In the genomic region with DNA sequence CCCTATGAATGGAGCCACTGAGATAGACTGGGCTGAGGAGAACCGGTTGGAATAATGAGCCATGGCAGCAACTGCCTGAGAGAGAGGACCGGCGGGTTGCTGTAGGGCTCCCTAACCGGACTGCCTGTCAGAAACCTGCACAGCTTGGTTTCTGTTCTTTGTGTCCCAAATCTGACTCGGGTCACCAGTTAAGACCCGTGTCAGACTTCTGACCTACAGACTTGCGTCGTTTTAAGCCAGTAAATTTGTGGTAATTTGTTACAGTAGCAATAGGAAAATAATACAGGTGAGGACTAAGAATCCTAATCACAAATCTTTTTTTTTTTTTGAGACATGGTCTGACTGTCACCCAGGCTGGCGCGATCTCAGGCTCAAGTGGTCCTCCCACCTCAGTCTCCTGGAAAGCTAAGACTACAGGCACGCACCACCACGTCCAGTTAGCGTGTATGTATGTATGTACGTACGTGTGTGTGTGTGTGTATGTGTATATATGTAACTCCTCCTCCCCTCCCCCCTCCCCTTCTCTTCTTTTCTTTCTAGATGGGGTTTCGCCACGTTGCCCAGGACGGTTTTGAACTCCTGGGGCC, we compare ENCODE assay signal across 9 cellular contexts. TPM values are rescaled to one million over a fixed set of nuclear protein-coding genes. Genes with fewer than 3 reads are reported as not detected.
A peak's percentile ranks its signal among the peaks of the same experiment; 100 is the strongest.
DNase-seq lines count a peak whose midpoint lies in the region; ATAC-seq and TF ChIP-seq lines count a peak whose summit lies in the region.
"Had no signal": no experiment of that assay in that cellular context is flagged by ENCODE, and none has a peak within 500 bp of the region (broad histone marks: within the 10 kb centered on the region; RNA-seq: fewer than 3 reads in every experiment).

No MANE protein-coding gene starts in this region.

- peak overlapping the region; percentile 90 for H3K27ac ChIP-seq in suprapubic skin

- H3K9me3 ChIP-seq in iPS-18c (ENCODE audit: control insufficient read depth, insufficient read depth, low read length): no peaks in the 10 kb centered on the region
- H3K9me3 ChIP-seq in suprapubic skin: no peaks in the 10 kb centered on the region

- H3K27me3 ChIP-seq in suprapubic skin: no peaks in the 10 kb centered on the region

- no peak for TF ChIP-seq POLR2A in suprapubic skin (IDR thresholded peaks at IDR 0.05)

- CTCF ChIA-PET in activated CD4-positive, alpha-beta memory T cell treated with anti-CD3 and anti-CD28 coated beads, Interleukin-2, amount 10 ng/mL, durations not matched to agents 7 days and 5 days (lab: Charles Lee): interaction anchor here (0.6 to 3.4 kb wide), 7 partner anchors 8 to 334 kb away, joined by 3 to 26 read pairs (median 4); no protein-coding TSS in a partner anchor

- peaks cover 54% of the 10 kb centered on the region for H3K36me3 ChIP-seq in suprapubic skin

- H3K4me1 ChIP-seq in suprapubic skin: peaks cover 29% of the 10 kb centered on the region

- peak; percentile 8 for DNase-seq in activated CD4-positive, alpha-beta T cell treated with anti-CD3 and anti-CD28 coated beads, Interleukin-2, amount 50 U/mL, for 1 hour
- DNase-seq in activated CD4-positive, alpha-beta T cell treated with anti-CD3 and anti-CD28 coated beads, Interleukin-2, amount 50 U/mL, for 48 hours: no peak
- DNase-seq in activated CD4-positive, alpha-beta memory T cell treated with anti-CD3 and anti-CD28 coated beads, Interleukin-2, amount 10 ng/mL, durations not matched to agents 7 days and 5 days: no peak
- peak in 1 of 2 donors; percentile 38 for DNase-seq in suprapubic skin (ENCODE audit: low spot score in 2 of 2)
- DNase-seq in pons (ENCODE audit: low spot score): no peak
- no peak for DNase-seq in OCI-M2 (lab: John Stamatoyannopoulos, UW; ENCODE audit: unreplicated experiment)

- TF ChIP-seq CTCF in suprapubic skin (IDR thresholded peaks at IDR 0.05): no peak

- no peaks in the 10 kb centered on the region for H3K27me3 Mint-ChIP-seq in activated CD4-positive, alpha-beta memory T cell treated with anti-CD3 and anti-CD28 coated beads, Interleukin-2, amount 10 ng/mL, durations not matched to agents 7 days and 5 days

- H3K36me3 Mint-ChIP-seq in activated CD4-positive, alpha-beta memory T cell treated with anti-CD3 and anti-CD28 coated beads, Interleukin-2, amount 10 ng/mL, durations not matched to agents 7 days and 5 days (ENCODE audit: low read depth): peaks cover 71% of the 10 kb centered on the region

- H3K4me3 Mint-ChIP-seq in activated CD4-positive, alpha-beta memory T cell treated with anti-CD3 and anti-CD28 coated beads, Interleukin-2, amount 10 ng/mL, durations not matched to agents 7 days and 5 days: peak overlapping the region; percentile 96

- TF ChIP-seq EP300 in suprapubic skin (IDR thresholded peaks at IDR 0.05): no peak

- 28% methylated on average over 18 of the region's 18 CpGs for WGBS in suprapubic skin

- H3K9me3 Mint-ChIP-seq in activated CD4-positive, alpha-beta memory T cell treated with anti-CD3 and anti-CD28 coated beads, Interleukin-2, amount 10 ng/mL, durations not matched to agents 7 days and 5 days: no peaks in the 10 kb centered on the region

- H3K27ac Mint-ChIP-seq in activated CD4-positive, alpha-beta memory T cell treated with anti-CD3 and anti-CD28 coated beads, Interleukin-2, amount 10 ng/mL, durations not matched to agents 7 days and 5 days: peak overlapping the region; percentile 87

- H3K4me1 Mint-ChIP-seq in activated CD4-positive, alpha-beta memory T cell treated with anti-CD3 and anti-CD28 coated beads, Interleukin-2, amount 10 ng/mL, durations not matched to agents 7 days and 5 days: peaks cover 50% of the 10 kb centered on the region

- peak overlapping the region; percentile 95 for H3K4me3 ChIP-seq in iPS-18c (ENCODE audit: insufficient read depth, low read depth, low read length)
- peak overlapping the region; percentile 79 for H3K4me3 ChIP-seq in suprapubic skin

- no peak for ATAC-seq in HG02610 (IDR thresholded peaks at IDR 0.05; ENCODE audit: unreplicated experiment)

- POLR2A ChIA-PET in activated CD4-positive, alpha-beta memory T cell treated with anti-CD3 and anti-CD28 coated beads, Interleukin-2, amount 10 ng/mL, durations not matched to agents 7 days and 5 days (lab: Charles Lee): interaction anchor here (0.9 to 5.5 kb wide), 25 partner anchors 8 to 537 kb away, joined by 3 to 47 read pairs (median 7); partner anchors contain the start of genes H2AZ2, NUDCD3, OGDH and PURB

RNA-seq across cellular contexts. Expression of gene DDX56, which starts 0.7 kb away (rescaled TPM):
- total RNA-seq in activated CD4-positive, alpha-beta memory T cell treated with anti-CD3 and anti-CD28 coated beads, Interleukin-2, amount 10 ng/mL, durations not matched to agents 7 days and 5 days: 10 to 100 TPM; 59.0 to 59.6 TPM
- total RNA-seq in suprapubic skin: 100 to 1,000 TPM in 1 of 4 donors, 10 to 100 TPM in 3; 58.3 to 109 (median 69.5) TPM

RNA-seq across cellular contexts. Expression of gene TMED4, which starts 7.7 kb away (rescaled TPM):
- 10 to 100 TPM; 76.0 to 81.8 TPM for total RNA-seq in activated CD4-positive, alpha-beta memory T cell treated with anti-CD3 and anti-CD28 coated beads, Interleukin-2, amount 10 ng/mL, durations not matched to agents 7 days and 5 days
- 100 to 1,000 TPM in 1 of 4 donors, 10 to 100 TPM in 3; 76.8 to 101 (median 93.2) TPM for total RNA-seq in suprapubic skin

RNA-seq across cellular contexts. Expression of gene OGDH, which starts 32.0 kb away (rescaled TPM):
- 100 to 1,000 TPM; 164 to 166 TPM for total RNA-seq in activated CD4-positive, alpha-beta memory T cell treated with anti-CD3 and anti-CD28 coated beads, Interleukin-2, amount 10 ng/mL, durations not matched to agents 7 days and 5 days
- 100 to 1,000 TPM in 3 of 4 donors, 10 to 100 TPM in 1; 98.6 to 146 (median 127) TPM for total RNA-seq in suprapubic skin

RNA-seq across cellular contexts. Expression of gene NPC1L1, which starts 33.2 kb away (rescaled TPM):
- not detected for total RNA-seq in activated CD4-positive, alpha-beta memory T cell treated with anti-CD3 and anti-CD28 coated beads, Interleukin-2, amount 10 ng/mL, durations not matched to agents 7 days and 5 days
- total RNA-seq in suprapubic skin: under 1 TPM in 1 of 4 donors, not detected in 3; 0.24 TPM
- total RNA-seq: dermis microvascular lymphatic vessel endothelial cell had no signal
